Comparison of ENCODE assay signal across 8 cellular contexts in genomic region chr2:151999058-151999457, GRCh38.
A peak's percentile ranks its signal among the peaks of the same experiment; 100 is the strongest.
DNase-seq lines count a peak whose midpoint lies in the region; ATAC-seq and TF ChIP-seq lines count a peak whose summit lies in the region.

No MANE protein-coding gene starts in this region.

- no peaks in the 10 kb centered on the region for H3K36me3 ChIP-seq in trophoblast cell (ENCODE audit: control insufficient read depth in 1 of 2, insufficient read depth in 2 of 2, low read length in 2 of 2)

- H3K9me3 ChIP-seq in trophoblast cell (ENCODE audit: insufficient read depth, low read depth, low read length), result peaks cover 1% of the 10 kb centered on the region

- H2AFZ ChIP-seq in trophoblast cell (ENCODE audit: insufficient read depth, low read length, poor library complexity), result no peak overlapping the region

- H3K27ac ChIP-seq in C4-2B, result no peak overlapping the region
- no peak overlapping the region for H3K27ac ChIP-seq in trophoblast cell (ENCODE audit: low read depth, low read length)

- H3K27me3 ChIP-seq in trophoblast cell (ENCODE audit: insufficient read depth, low read length), result no peaks in the 10 kb centered on the region

- DNase-seq in GM19238 (ENCODE audit: insufficient read length, low spot score) (peak; percentile 47), NCI-H82 treated with DMSO at 0.1 percent for 48 hours (lab: John Stamatoyannopoulos, UW; ENCODE audit: unreplicated experiment) (peak; percentile 80), foreskin fibroblast (peak; percentile 29 to 70), trophoblast cell (peak; percentile 16 to 70), KG1 (lab: John Stamatoyannopoulos, UW) (no peak)
- peak; percentile 65 for DNase-seq in activated CD8-positive, alpha-beta memory T cell treated with anti-CD3 and anti-CD28 coated beads, Interleukin-2, amount 50 U/mL, for 48 hours

- H4K12ac ChIP-seq in trophoblast cell (ENCODE audit: low read depth, low read length), result no peak overlapping the region

- H3K18ac ChIP-seq in trophoblast cell (ENCODE audit: low read length), result no peak overlapping the region

- H4K91ac ChIP-seq in trophoblast cell (ENCODE audit: low read depth, low read length), result no peak overlapping the region

- TF ChIP-seq CTCF in C4-2B (conservative IDR thresholded peaks at IDR 0.05) (peak; percentile 90), foreskin fibroblast (IDR thresholded peaks at IDR 0.05; ENCODE audit: low read depth, low read length) (peak; percentile 83)

- H3K79me2 ChIP-seq in trophoblast cell (ENCODE audit: control insufficient read depth, insufficient read depth, low read length, poor library complexity), result no peaks in the 10 kb centered on the region

- H3K14ac ChIP-seq in trophoblast cell (ENCODE audit: low read length), result no peak overlapping the region

- H3K23ac ChIP-seq in trophoblast cell (ENCODE audit: low read length), result no peak overlapping the region

- H3K4me1 ChIP-seq in trophoblast cell (ENCODE audit: control insufficient read depth in 1 of 2, insufficient read depth in 2 of 2, low read length in 2 of 2), result no peaks in the 10 kb centered on the region

- H2AK5ac ChIP-seq in trophoblast cell (ENCODE audit: low read length), result no peak overlapping the region

- H3K4me3 ChIP-seq in foreskin fibroblast (ENCODE audit: low read depth in 1 of 2, low read length in 2 of 2) (no peak overlapping the region), trophoblast cell (ENCODE audit: low read depth, low read length) (no peak overlapping the region)

- peak; percentile 84 for ATAC-seq in HG03457 (IDR thresholded peaks at IDR 0.05; ENCODE audit: unreplicated experiment)

- H3K9ac ChIP-seq in trophoblast cell (ENCODE audit: low read length), result no peak overlapping the region

- no peaks in the 10 kb centered on the region for H3K79me1 ChIP-seq in trophoblast cell (ENCODE audit: low read length)

- no peak overlapping the region for H2BK12ac ChIP-seq in trophoblast cell (ENCODE audit: low read length)

- H4K8ac ChIP-seq in trophoblast cell (ENCODE audit: low read depth, low read length), result no peak overlapping the region

- WGBS in trophoblast cell (ENCODE audit: extremely low coverage, insufficient coverage, insufficient read length), result no CpG with 5 or more reads among the region's 6 CpGs

- H2BK5ac ChIP-seq in trophoblast cell (ENCODE audit: low read depth, low read length, poor library complexity), result no peak overlapping the region

- no peak overlapping the region for H3K4ac ChIP-seq in trophoblast cell (ENCODE audit: low read depth, low read length)

- no peak overlapping the region for H2BK120ac ChIP-seq in trophoblast cell (ENCODE audit: insufficient read depth, low read length, poor library complexity)

- H3K4me2 ChIP-seq in trophoblast cell (ENCODE audit: low read length), result no peak overlapping the region
